8 cellular contexts compared by ENCODE assay signal in genomic region chr22:39519681-39520053, GRCh38. TPM values are rescaled to one million over a fixed set of nuclear protein-coding genes. Genes with fewer than 3 reads are reported as not detected.
DNase-seq lines count a peak whose midpoint lies in the region; ATAC-seq and TF ChIP-seq lines count a peak whose summit lies in the region.

No MANE protein-coding gene starts in this region.

- CTCF ChIA-PET in Calu3 (lab: Charles Lee) = interaction anchor here (0.6 to 1.2 kb wide), 6 partner anchors 9 to 1862 kb away, joined by 3 to 13 read pairs (median 4); partner anchors contain the start of genes MIEF1 and TAB1

- ATAC-seq in GM19351 (IDR thresholded peaks at IDR 0.05; ENCODE audit: unreplicated experiment) = peak; percentile 14
- peak; percentile 17 for ATAC-seq in HG03439 (IDR thresholded peaks at IDR 0.05; ENCODE audit: unreplicated experiment)

- peaks cover 7% of the 10 kb centered on the region for H3K4me1 ChIP-seq in fibroblast of lung (ENCODE audit: control insufficient read depth, extremely low read depth, insufficient read depth, low read length)

- H3K27ac ChIP-seq in VCaP (peak overlapping the region; percentile 98), fibroblast of lung (ENCODE audit: insufficient read depth, low read length) (peak overlapping the region; percentile 98)

- no peaks in the 10 kb centered on the region for H3K27me3 ChIP-seq in fibroblast of lung (ENCODE audit: control insufficient read depth, insufficient read depth, low read length)

- peak overlapping the region; percentile 84 for H3K4me2 ChIP-seq in fibroblast of lung (ENCODE audit: extremely low read depth, insufficient read depth, low read length)

- DNase-seq in Calu3 = peak; percentile 66
- DNase-seq in fibroblast of lung (ENCODE audit: low read depth in 2 of 2) = peak; percentile 58 to 62
- DNase-seq in neural crest cell (ENCODE audit: low read depth, low spot score) = no peak
- no peak for DNase-seq in ureter (ENCODE audit: low spot score)
- DNase-seq in 8988T = no peak

- peaks cover 43% of the 10 kb centered on the region for H3K79me2 ChIP-seq in fibroblast of lung (ENCODE audit: control insufficient read depth, insufficient read depth, low read length)

- H3K36me3 Mint-ChIP-seq in Calu3 (ENCODE audit: insufficient read depth, unreplicated experiment) = peaks cover 90% of the 10 kb centered on the region
- H3K36me3 Mint-ChIP-seq in neural crest cell (ENCODE audit: low read depth) = peaks cover 41% of the 10 kb centered on the region

- H3K4me3 Mint-ChIP-seq in Calu3 (ENCODE audit: low read depth, unreplicated experiment) (peak overlapping the region; percentile 94), neural crest cell (peak overlapping the region; percentile 100)

- no peak overlapping the region for H2AFZ ChIP-seq in fibroblast of lung (ENCODE audit: low read length)

- H3K9me3 Mint-ChIP-seq in Calu3 (ENCODE audit: low read depth, unreplicated experiment) (no peaks in the 10 kb centered on the region), neural crest cell (peaks cover 2% of the 10 kb centered on the region)

- H3K4me1 Mint-ChIP-seq in Calu3 (ENCODE audit: low read depth, unreplicated experiment) (peaks cover 12% of the 10 kb centered on the region), neural crest cell (peaks cover 48% of the 10 kb centered on the region)

- H3K27me3 Mint-ChIP-seq in Calu3 (ENCODE audit: unreplicated experiment) = no peaks in the 10 kb centered on the region
- H3K27me3 Mint-ChIP-seq in neural crest cell (ENCODE audit: low read depth) = peaks cover 31% of the 10 kb centered on the region

- no peaks in the 10 kb centered on the region for H3K9me3 ChIP-seq in fibroblast of lung (ENCODE audit: control insufficient read depth, insufficient read depth, low read depth, low read length)

- H4K20me1 ChIP-seq in fibroblast of lung (ENCODE audit: control insufficient read depth, extremely low read depth, insufficient read depth, low read length) = peaks cover 3% of the 10 kb centered on the region

- peak overlapping the region; percentile 99 for H3K9ac ChIP-seq in fibroblast of lung (ENCODE audit: insufficient read depth, low read length)

- peak overlapping the region; percentile 70 to 99 (median 90) for H3K4me3 ChIP-seq in fibroblast of lung (replicated peaks in 1 of 4; ENCODE audit: control extremely low read depth in 1 of 4, insufficient read depth in 1 of 4, low read depth in 3 of 4, low read length in 4 of 4)

- intact Hi-C loops in Calu3 (cut with micrococcal nuclease; ENCODE audit: unreplicated experiment) = loop anchor here (10.0 kb wide), 1 partner anchor 205 kb away; the partner anchor contains the start of gene RPL3

- H3K27ac Mint-ChIP-seq in Calu3 (ENCODE audit: unreplicated experiment) = peak overlapping the region; percentile 98
- peak overlapping the region; percentile 94 for H3K27ac Mint-ChIP-seq in neural crest cell (ENCODE audit: unreplicated experiment)

- BruUV-seq in Calu3 (replicated peaks; lab: Mats Ljungman, UMichigan) = no TSS peak

- H3K36me3 ChIP-seq in fibroblast of lung (ENCODE audit: control insufficient read depth, insufficient read depth, low read length) = peaks cover 27% of the 10 kb centered on the region

- TF ChIP-seq CTCF in Calu3 (IDR thresholded peaks at IDR 0.05; ENCODE audit: unreplicated experiment) (no peak), VCaP (conservative IDR thresholded peaks at IDR 0.05) (peak; percentile 46), fibroblast of lung (conservative IDR thresholded peaks at IDR 0.05 in 1 of 2, IDR thresholded peaks at IDR 0.05 in 1 of 2; ENCODE audit: low read depth in 1 of 2, low read length in 2 of 2) (peak in 1 of 2 donors; percentile 11), neural crest cell (conservative IDR thresholded peaks at IDR 0.05) (peak; percentile 44)

RNA-seq across cellular contexts. Expression of gene ATF4, which starts 0.7 kb away (rescaled TPM):
- 294 and 372 TPM in 2 replicates for total RNA-seq in Calu3 (2022)
- total RNA-seq in fibroblast of lung = 555 and 646 TPM in 2 replicates
- 412 and 546 TPM in 2 replicates for polyA plus RNA-seq in fibroblast of lung
- 304 and 415 TPM in 2 replicates for polyA plus RNA-seq in fibroblast of lung (2012)
- polyA minus RNA-seq in fibroblast of lung (ENCODE audit: low replicate concordance) = 84.5 and 105 TPM in 2 replicates
- total RNA-seq in neural crest cell = 363 and 364 TPM in 2 replicates
- 381 TPM for total RNA-seq in ureter

RNA-seq across cellular contexts. Expression of gene RPS19BP1, which starts 12.9 kb away (rescaled TPM):
- total RNA-seq in Calu3 (2022) (82.9 and 87.7 TPM in 2 replicates), fibroblast of lung (42.9 and 44.3 TPM in 2 replicates), neural crest cell (67.5 and 72.6 TPM in 2 replicates), ureter (43.2 TPM)
- 41.6 and 49.3 TPM in 2 replicates for polyA plus RNA-seq in fibroblast of lung
- polyA plus RNA-seq in fibroblast of lung (2012) = 59.8 and 81.2 TPM in 2 replicates
- polyA minus RNA-seq in fibroblast of lung (ENCODE audit: low replicate concordance) = 4.2 and 11.9 TPM in 2 replicates

RNA-seq across cellular contexts. Expression of gene MIEF1, which starts 17.6 kb away (rescaled TPM):
- total RNA-seq in Calu3 (2022) (39.2 and 44.3 TPM in 2 replicates), fibroblast of lung (16.4 and 19.0 TPM in 2 replicates), neural crest cell (43.3 and 45.0 TPM in 2 replicates), ureter (30.1 TPM)
- 16.8 and 20.9 TPM in 2 replicates for polyA plus RNA-seq in fibroblast of lung
- 17.4 and 20.1 TPM in 2 replicates for polyA plus RNA-seq in fibroblast of lung (2012)
- 47.9 and 55.7 TPM in 2 replicates for polyA minus RNA-seq in fibroblast of lung (ENCODE audit: low replicate concordance)

RNA-seq across cellular contexts. Expression of gene CACNA1I, which starts 50.9 kb away (rescaled TPM):
- 0.05 and 0.07 TPM in 2 replicates for total RNA-seq in Calu3 (2022)
- under 0.01 TPM in 1 of 2 replicates, not detected in the other for total RNA-seq in fibroblast of lung
- 0.01 TPM in 1 of 2 replicates, not detected in the other for polyA plus RNA-seq in fibroblast of lung
- not detected in 2 replicates for polyA plus RNA-seq in fibroblast of lung (2012)
- not detected in 2 replicates for polyA minus RNA-seq in fibroblast of lung (ENCODE audit: low replicate concordance)
- 0.07 TPM in 2 replicates for total RNA-seq in neural crest cell
- 0.75 TPM for total RNA-seq in ureter

Comparison
In these comparisons a context has a peak if more than half of its experiments do, and no peak if none do; other contexts are left out.
1. DNase-seq: peak in Calu3 (single experiment) and fibroblast of lung (2 of 2); none in neural crest cell (single experiment), ureter (single experiment) and 8988T (single experiment).